In the genomic region with DNA sequence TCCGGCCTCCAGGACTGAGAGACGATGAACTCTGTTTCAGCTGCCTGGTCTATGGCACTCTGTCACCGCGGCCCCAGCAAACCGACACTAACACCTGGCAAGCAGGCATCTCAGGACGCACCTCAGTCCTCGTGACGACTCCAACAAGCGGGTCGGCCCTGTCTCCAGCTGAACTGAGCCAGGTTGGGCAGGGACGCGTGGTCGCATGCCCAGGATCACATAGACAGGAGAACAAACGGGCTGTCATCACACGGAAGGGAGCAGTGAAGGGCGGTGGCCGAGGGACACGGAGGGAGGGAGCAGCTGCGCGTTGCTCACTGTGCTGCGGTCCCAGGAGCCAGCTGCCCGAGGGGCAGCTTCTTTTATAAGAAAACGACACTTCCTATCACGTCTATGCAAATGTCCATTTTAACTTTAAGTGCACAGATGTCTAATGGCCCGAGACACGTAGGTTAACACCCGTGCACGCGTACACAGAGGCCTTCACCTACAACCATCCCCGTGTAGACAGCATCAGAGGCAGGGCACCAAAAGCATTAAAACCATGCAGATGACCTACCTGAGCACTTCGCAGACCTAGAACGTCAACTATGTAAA, we compare ENCODE assay signal across 15 cellular contexts. TPM values are rescaled to one million over a fixed set of nuclear protein-coding genes. Genes with fewer than 3 reads are reported as not detected.
DNase-seq lines count a peak whose midpoint lies in the region; ATAC-seq and TF ChIP-seq lines count a peak whose summit lies in the region.
"Had no signal": no experiment of that assay in that cellular context is flagged by ENCODE, and none has a peak within 500 bp of the region (broad histone marks: within the 10 kb centered on the region; RNA-seq: fewer than 3 reads in every experiment).

No MANE protein-coding gene starts in this region.

- no peaks in the 10 kb centered on the region for H3K9me3 ChIP-seq in neuronal stem cell (replicated peaks in 1 of 2; ENCODE audit: control insufficient read depth in 2 of 2, insufficient read depth in 1 of 2, low read depth in 1 of 2, low read length in 2 of 2)
- H3K9me3 ChIP-seq: colonic mucosa, testis had no signal

- no peak for ATAC-seq in HG02981 (IDR thresholded peaks at IDR 0.05; ENCODE audit: unreplicated experiment)
- ATAC-seq: esophagus mucosa had no signal

- no peak overlapping the region for H2BK12ac ChIP-seq in neuronal stem cell (ENCODE audit: low read length)

- H3K4me1 Mint-ChIP-seq in CD14-positive monocyte (peaks cover 30% of the 10 kb centered on the region), endothelial cell (ENCODE audit: unreplicated experiment) (peaks cover 8% of the 10 kb centered on the region)

- intact Hi-C loops in CD14-positive monocyte (cut with micrococcal nuclease): no loop called here

- H3K79me1 ChIP-seq in neuronal stem cell (ENCODE audit: low read depth, low read length): peaks cover 43% of the 10 kb centered on the region

- in situ Hi-C loops in GM13977 (cut with MboI; ENCODE audit: low pct_unique_long_range_greater_than_20kb, low sequenced_read_pairs, unreplicated experiment): no loop called here

- no peak for TF ChIP-seq CTCF in CD14-positive monocyte (IDR thresholded peaks at IDR 0.05)
- no peak for TF ChIP-seq CTCF in endothelial cell (IDR thresholded peaks at IDR 0.05; ENCODE audit: unreplicated experiment)
- no peak for TF ChIP-seq CTCF in GM13977 (IDR thresholded peaks at IDR 0.05; ENCODE audit: extremely low read depth, insufficient read depth, missing control alignments)

- H4K8ac ChIP-seq in neuronal stem cell (ENCODE audit: low read depth, low read length): no peak overlapping the region

- peaks cover 0 to 1% (median 0%) of the 10 kb centered on the region in 7 donors for H3K9me3 Mint-ChIP-seq in CD14-positive monocyte
- no peaks in the 10 kb centered on the region for H3K9me3 Mint-ChIP-seq in endothelial cell (ENCODE audit: unreplicated experiment)

- no peak overlapping the region for H2BK5ac ChIP-seq in neuronal stem cell (ENCODE audit: low read length)

- WGBS in neuronal stem cell (ENCODE audit: extremely low coverage in 2 of 2, insufficient read length in 2 of 2, insufficient replicate concordance in 1 of 2), 2 donors: no CpG with 5 or more reads among the region's 32 CpGs

- H3K4ac ChIP-seq in neuronal stem cell (ENCODE audit: low read length): peak overlapping the region; percentile 53

- no peak overlapping the region for H3K14ac ChIP-seq in neuronal stem cell (ENCODE audit: low read length)

- H3K4me1 ChIP-seq in neuronal stem cell (ENCODE audit: control insufficient read depth in 2 of 2, insufficient read depth in 1 of 2, low read depth in 1 of 2, low read length in 2 of 2): no peaks in the 10 kb centered on the region

- peaks cover 0 to 2% (median 2%) of the 10 kb centered on the region in 3 donors for H3K27me3 Mint-ChIP-seq in CD14-positive monocyte (ENCODE audit: low read depth in 3 of 3)
- peaks cover 6% of the 10 kb centered on the region for H3K27me3 Mint-ChIP-seq in endothelial cell (ENCODE audit: unreplicated experiment)

- H2AFZ ChIP-seq in neuronal stem cell (ENCODE audit: low read length): no peak overlapping the region

- no peaks in the 10 kb centered on the region for H3K27me3 ChIP-seq in neuronal stem cell (ENCODE audit: control insufficient read depth in 3 of 3, insufficient read depth in 3 of 3, low read depth in 1 of 3, low read length in 3 of 3)
- H3K27me3 ChIP-seq: colonic mucosa, testis had no signal

- H3K36me3 ChIP-seq in neuronal stem cell (replicated peaks in 1 of 2; ENCODE audit: control insufficient read depth in 2 of 2, insufficient read depth in 2 of 2, low read length in 2 of 2): peaks cover 14 to 42% of the 10 kb centered on the region in 2 donors
- H3K36me3 ChIP-seq: colonic mucosa had no signal

- peak overlapping the region in 6 of 7 donors; percentile 73 to 99 (median 98) for H3K27ac Mint-ChIP-seq in CD14-positive monocyte
- H3K27ac Mint-ChIP-seq in endothelial cell (ENCODE audit: unreplicated experiment): peak overlapping the region; percentile 68

- H3K4me2 ChIP-seq in neuronal stem cell (ENCODE audit: insufficient read depth, low read length, poor library complexity, severe bottlenecking): no peak overlapping the region

- H3K23ac ChIP-seq in neuronal stem cell (ENCODE audit: low read depth, low read length, poor library complexity): peak overlapping the region; percentile 43

- H4K91ac ChIP-seq in neuronal stem cell (ENCODE audit: low read depth, low read length, poor library complexity): no peak overlapping the region

- no peak overlapping the region for H3K4me3 ChIP-seq in neuronal stem cell (ENCODE audit: low read length in 2 of 2)
- H3K4me3 ChIP-seq: colonic mucosa, SK-N-MC, testis had no signal

- H3K4me3 Mint-ChIP-seq in CD14-positive monocyte (no peak overlapping the region), endothelial cell (ENCODE audit: unreplicated experiment) (no peak overlapping the region)

- H3K27ac ChIP-seq in neuronal stem cell (replicated peaks; ENCODE audit: low read length): no peak overlapping the region
- H3K27ac ChIP-seq: SK-N-MC, WERI-Rb-1 had no signal

- no peak overlapping the region for H2BK120ac ChIP-seq in neuronal stem cell (ENCODE audit: low read depth, low read length)

- H3K18ac ChIP-seq in neuronal stem cell (ENCODE audit: low read length): no peak overlapping the region

- peak overlapping the region; percentile 44 for H3K9ac ChIP-seq in neuronal stem cell (ENCODE audit: low read depth, low read length, poor library complexity)

- peak overlapping the region; percentile 28 for H2AK5ac ChIP-seq in neuronal stem cell (ENCODE audit: low read depth, low read length)

- DNase-seq in CD14-positive monocyte (ENCODE audit: low spot score) (no peak), NAMALWA (ENCODE audit: low spot score) (peak; percentile 40), endothelial cell (ENCODE audit: low spot score) (no peak), neuronal stem cell (ENCODE audit: low spot score) (no peak), GM13977 (ENCODE audit: low spot score) (no peak), NCI-H1092 treated with DMSO at 0.1 percent for 48 hours (lab: John Stamatoyannopoulos, UW) (no peak)
- DNase-seq in activated CD4-positive, CD25-positive, alpha-beta regulatory T cell (lab: John Stamatoyannopoulos, UW): no peak
- DNase-seq: colonic mucosa, DMS79, MM.1S, testis, WERI-Rb-1 had no signal

- peaks cover 15 to 38% of the 10 kb centered on the region in 2 donors for H3K36me3 Mint-ChIP-seq in CD14-positive monocyte
- H3K36me3 Mint-ChIP-seq in endothelial cell (ENCODE audit: low read depth, unreplicated experiment): peaks cover 11% of the 10 kb centered on the region

- H2BK15ac ChIP-seq in neuronal stem cell (ENCODE audit: low read length): no peak overlapping the region

RNA-seq across cellular contexts. Expression of a gene that starts 8.9 kb away (rescaled TPM):
- 10 to 100 TPM; 21.6 to 22.0 TPM for polyA plus RNA-seq in CD14-positive monocyte
- 60.4 TPM for total RNA-seq in endothelial cell (ENCODE audit: unreplicated experiment)
- polyA plus RNA-seq in neuronal stem cell (2013, experiment 1 of 2): 73.5 TPM
- polyA plus RNA-seq in neuronal stem cell (2013, experiment 2 of 2): 71.9 TPM

RNA-seq across cellular contexts. Expression of a gene that starts 11.1 kb away (rescaled TPM):
- polyA plus RNA-seq in CD14-positive monocyte: 10 to 100 TPM; 14.6 to 17.6 TPM
- 56.8 TPM for total RNA-seq in endothelial cell (ENCODE audit: unreplicated experiment)
- polyA plus RNA-seq in neuronal stem cell (2013, experiment 1 of 2): 82.0 TPM
- 74.8 TPM for polyA plus RNA-seq in neuronal stem cell (2013, experiment 2 of 2)

RNA-seq across cellular contexts. Expression of a gene that starts 34.4 kb away (rescaled TPM):
- polyA plus RNA-seq in CD14-positive monocyte: 10 to 100 TPM; 37.0 to 39.5 TPM
- total RNA-seq in endothelial cell (ENCODE audit: unreplicated experiment): 28.7 TPM
- polyA plus RNA-seq in neuronal stem cell (2013, experiment 1 of 2): 19.0 TPM
- polyA plus RNA-seq in neuronal stem cell (2013, experiment 2 of 2): 19.4 TPM

RNA-seq across cellular contexts. Expression of a gene that starts 45.5 kb away (rescaled TPM):
- under 1 TPM; 0.79 to 0.91 TPM for polyA plus RNA-seq in CD14-positive monocyte
- 9.0 TPM for total RNA-seq in endothelial cell (ENCODE audit: unreplicated experiment)
- 4.6 TPM for polyA plus RNA-seq in neuronal stem cell (2013, experiment 1 of 2)
- polyA plus RNA-seq in neuronal stem cell (2013, experiment 2 of 2): 4.5 TPM

RNA-seq across cellular contexts. Expression of a gene that starts 53.0 kb away (rescaled TPM):
- polyA plus RNA-seq in CD14-positive monocyte: not detected
- 0.82 TPM for total RNA-seq in endothelial cell (ENCODE audit: unreplicated experiment)
- polyA plus RNA-seq in neuronal stem cell (2013, experiment 1 of 2): 3.1 TPM
- polyA plus RNA-seq in neuronal stem cell (2013, experiment 2 of 2): 3.5 TPM
